Comparison of ENCODE assay signal across 39 cellular contexts in genomic region chr12:20460956-20461355, GRCh38.
"Had no signal": no experiment of that assay in that cellular context is flagged by ENCODE, and none has a peak within 500 bp of the region (broad histone marks: within the 10 kb centered on the region; RNA-seq: fewer than 3 reads in every experiment).

No MANE protein-coding gene starts in this region.

- ATAC-seq: activated CD8-positive, alpha-beta T cell treated with anti-CD3 and anti-CD28 coated beads for 36 hours; activated naive CD4-positive, alpha-beta T cell treated with anti-CD3 and anti-CD28 coated beads, Interleukin-2, amount 50 U/mL, for 72 hours; activated T-cell treated with anti-CD3 and anti-CD28 coated beads, Interleukin-2, amount 50 U/mL, for 4 hours; activated T-cell treated with anti-CD3 and anti-CD28 coated beads, Interleukin-2, amount 50 U/mL, for 72 hours; activated T-helper 17 cell treated with anti-CD3 and anti-CD28 coated beads, Interleukin-2, amount 50 U/mL, for 72 hours; body of pancreas had no signal

- H3K27ac Mint-ChIP-seq: activated B cell treated with CpG ODN at 0.5 μM for 24 hours; activated CD4-positive, alpha-beta memory T cell treated with anti-CD3 and anti-CD28 coated beads for 36 hours; activated CD4-positive, alpha-beta T cell treated with anti-CD3 and anti-CD28 coated beads, Interleukin-2, amount 10 ng/mL, durations not matched to agents 24 days and 14 days; activated CD8-positive, alpha-beta T cell treated with anti-CD3 and anti-CD28 coated beads for 36 hours; activated naive CD4-positive, alpha-beta T cell treated with anti-CD3 and anti-CD28 coated beads for 36 hours; activated naive CD4-positive, alpha-beta T cell treated with anti-CD3 and anti-CD28 coated beads, Interleukin-2, amount 50 U/mL, for 72 hours; activated naive CD8-positive, alpha-beta T cell treated with anti-CD3 and anti-CD28 coated beads for 36 hours; activated T-cell treated with anti-CD3 and anti-CD28 coated beads, Interleukin-2, amount 50 U/mL, for 72 hours; activated T-helper 1 cell treated with anti-CD3 and anti-CD28 coated beads, Interleukin-12 subunit alpha, Interleukin-12 subunit beta, Interleukin-2, Interleukin-4 antibody, amounts not matched to agents 30 ng/mL and 10 ng/mL and 1 ng/mL, durations not matched to agents 14 hours and 24 hours and 36 hours; activated T-helper 17 cell treated with anti-CD3 and anti-CD28 coated beads, Interleukin-2, amount 50 U/mL, for 72 hours; T-helper 1 cell treated with Interleukin-12 subunit alpha and Interleukin-12 subunit beta and Interleukin-4 antibody, amounts not matched to agents 30 μg/mL and 1 μg/mL, for 36 hours; T-helper 2 cell treated with Interferon-gamma antibody and Interleukin-4, amounts not matched to agents 5 μg/mL and 100 μg/mL, for 36 hours had no signal

- H3K36me3 Mint-ChIP-seq: activated CD4-positive, alpha-beta memory T cell treated with anti-CD3 and anti-CD28 coated beads for 36 hours; activated naive CD4-positive, alpha-beta T cell treated with anti-CD3 and anti-CD28 coated beads, Interleukin-2, amount 50 U/mL, for 72 hours; activated naive CD8-positive, alpha-beta T cell treated with anti-CD3 and anti-CD28 coated beads for 36 hours had no signal

- H3K27me3 ChIP-seq: adrenal gland, brain microvascular endothelial cell, breast epithelium had no signal

- H3K4me3 ChIP-seq: adrenal gland, body of pancreas, breast epithelium had no signal

- H3K4me3 Mint-ChIP-seq: activated B cell treated with CpG ODN at 0.5 μM for 24 hours; activated CD4-positive, alpha-beta memory T cell treated with anti-CD3 and anti-CD28 coated beads for 36 hours; activated CD4-positive, alpha-beta T cell treated with anti-CD3 and anti-CD28 coated beads, Interleukin-2, amount 10 ng/mL, durations not matched to agents 24 days and 14 days; activated CD8-positive, alpha-beta T cell treated with anti-CD3 and anti-CD28 coated beads for 36 hours; activated naive CD4-positive, alpha-beta T cell treated with anti-CD3 and anti-CD28 coated beads for 36 hours; activated naive CD8-positive, alpha-beta T cell treated with anti-CD3 and anti-CD28 coated beads for 36 hours; activated T-cell treated with anti-CD3 and anti-CD28 coated beads, Interleukin-2, amount 50 U/mL, for 4 hours; activated T-cell treated with anti-CD3 and anti-CD28 coated beads, Interleukin-2, amount 50 U/mL, for 72 hours; activated T-helper 1 cell treated with anti-CD3 and anti-CD28 coated beads, Interleukin-12 subunit alpha, Interleukin-12 subunit beta, Interleukin-2, Interleukin-4 antibody, amounts not matched to agents 30 ng/mL and 10 ng/mL and 1 ng/mL, durations not matched to agents 14 hours and 24 hours and 36 hours; activated T-helper 17 cell treated with anti-CD3 and anti-CD28 coated beads, Interleukin-2, amount 50 U/mL, for 72 hours; central memory CD8-positive, alpha-beta T cell; T-helper 1 cell treated with Interleukin-12 subunit alpha and Interleukin-12 subunit beta and Interleukin-4 antibody, amounts not matched to agents 30 μg/mL and 1 μg/mL, for 36 hours; T-helper 2 cell treated with Interferon-gamma antibody and Interleukin-4, amounts not matched to agents 5 μg/mL and 100 μg/mL, for 36 hours had no signal

- H3K9me3 Mint-ChIP-seq: activated B cell treated with CpG ODN at 0.5 μM for 24 hours; activated CD4-positive, alpha-beta memory T cell treated with anti-CD3 and anti-CD28 coated beads for 36 hours; activated CD4-positive, alpha-beta T cell treated with anti-CD3 and anti-CD28 coated beads, Interleukin-2, amount 10 ng/mL, durations not matched to agents 24 days and 14 days; activated CD8-positive, alpha-beta T cell treated with anti-CD3 and anti-CD28 coated beads for 36 hours; activated naive CD4-positive, alpha-beta T cell treated with anti-CD3 and anti-CD28 coated beads for 36 hours; activated naive CD4-positive, alpha-beta T cell treated with anti-CD3 and anti-CD28 coated beads, Interleukin-2, amount 50 U/mL, for 72 hours; activated naive CD8-positive, alpha-beta T cell treated with anti-CD3 and anti-CD28 coated beads for 36 hours; activated T-cell treated with anti-CD3 and anti-CD28 coated beads, Interleukin-2, amount 50 U/mL, for 4 hours; activated T-cell treated with anti-CD3 and anti-CD28 coated beads, Interleukin-2, amount 50 U/mL, for 72 hours; activated T-helper 1 cell treated with anti-CD3 and anti-CD28 coated beads, Interleukin-12 subunit alpha, Interleukin-12 subunit beta, Interleukin-2, Interleukin-4 antibody, amounts not matched to agents 30 ng/mL and 10 ng/mL and 1 ng/mL, durations not matched to agents 14 hours and 24 hours and 36 hours; activated T-helper 17 cell treated with anti-CD3 and anti-CD28 coated beads, Interleukin-2, amount 50 U/mL, for 72 hours; central memory CD8-positive, alpha-beta T cell; T-helper 1 cell treated with Interleukin-12 subunit alpha and Interleukin-12 subunit beta and Interleukin-4 antibody, amounts not matched to agents 30 μg/mL and 1 μg/mL, for 36 hours; T-helper 2 cell treated with Interferon-gamma antibody and Interleukin-4, amounts not matched to agents 5 μg/mL and 100 μg/mL, for 36 hours had no signal

- H3K4me1 ChIP-seq: adrenal gland, breast epithelium had no signal

- H3K27me3 Mint-ChIP-seq: activated B cell treated with CpG ODN at 0.5 μM for 24 hours; activated CD4-positive, alpha-beta T cell treated with anti-CD3 and anti-CD28 coated beads, Interleukin-2, amount 10 ng/mL, durations not matched to agents 24 days and 14 days; activated CD8-positive, alpha-beta T cell treated with anti-CD3 and anti-CD28 coated beads for 36 hours; activated naive CD8-positive, alpha-beta T cell treated with anti-CD3 and anti-CD28 coated beads for 36 hours; activated T-helper 17 cell treated with anti-CD3 and anti-CD28 coated beads, Interleukin-2, amount 50 U/mL, for 72 hours; central memory CD8-positive, alpha-beta T cell had no signal

- H3K9me3 ChIP-seq: adrenal gland, body of pancreas, breast epithelium had no signal

- H3K36me3 ChIP-seq: adrenal gland, brain microvascular endothelial cell, breast epithelium had no signal

- H3K27ac ChIP-seq: adrenal gland, body of pancreas, brain microvascular endothelial cell, breast epithelium, VCaP had no signal

- DNase-seq: activated B cell treated with CpG ODN at 0.5 μM for 24 hours; activated CD4-positive, alpha-beta memory T cell treated with anti-CD3 and anti-CD28 coated beads for 36 hours; activated CD4-positive, alpha-beta T cell treated with anti-CD3 and anti-CD28 coated beads for 4 hours; activated CD4-positive, alpha-beta T cell treated with anti-CD3 and anti-CD28 coated beads, Interleukin-2, amount 10 ng/mL, durations not matched to agents 24 days and 14 days; activated CD4-positive, alpha-beta T cell treated with anti-CD3 and anti-CD28 coated beads, Interleukin-2, amount 50 U/mL, for 1 hour; activated CD4-positive, alpha-beta T cell treated with anti-CD3 and anti-CD28 coated beads, Interleukin-2, amount 50 U/mL, for 4 hours; activated CD4-positive, CD25-positive, alpha-beta regulatory T cell treated with anti-CD3 and anti-CD28 coated beads, Interleukin-2, amount 50 U/mL, for 72 hours; activated CD8-positive, alpha-beta memory T cell treated with anti-CD3 and anti-CD28 coated beads, Interleukin-2, amount 50 U/mL, for 4 hours; activated CD8-positive, alpha-beta T cell treated with anti-CD3 and anti-CD28 coated beads for 36 hours; activated effector memory CD4-positive, alpha-beta T cell treated with anti-CD3 and anti-CD28 coated beads, Interleukin-2, amount 50 U/mL, for 16 hours; activated gamma-delta T cell treated with Interleukin-2 at 50 U/mL for 16 hours; activated naive CD4-positive, alpha-beta T cell; activated naive CD4-positive, alpha-beta T cell treated with anti-CD3 and anti-CD28 coated beads for 36 hours; activated naive CD4-positive, alpha-beta T cell treated with anti-CD3 and anti-CD28 coated beads, Interleukin-2, amount 50 U/mL, for 16 hours; activated naive CD8-positive, alpha-beta T cell treated with anti-CD3 and anti-CD28 coated beads for 36 hours; activated T-cell treated with anti-CD3 and anti-CD28 coated beads for 4 hours; activated T-cell treated with anti-CD3 and anti-CD28 coated beads, Interleukin-2, amount 50 U/mL, for 1 hour; activated T-cell treated with anti-CD3 and anti-CD28 coated beads, Interleukin-2, amount 50 U/mL, for 4 hours; activated T-cell treated with anti-CD3 and anti-CD28 coated beads, Interleukin-2, amount 50 U/mL, for 72 hours; adrenal gland; amniotic stem cell; aorta; body of pancreas; brain microvascular endothelial cell; caudate nucleus; cerebellar nuclear complex; T-helper 1 cell; T-helper 2 cell; T-helper 9 cell had no signal

- H3K4me1 Mint-ChIP-seq: activated B cell treated with CpG ODN at 0.5 μM for 24 hours; activated CD4-positive, alpha-beta T cell treated with anti-CD3 and anti-CD28 coated beads, Interleukin-2, amount 10 ng/mL, durations not matched to agents 24 days and 14 days; activated naive CD8-positive, alpha-beta T cell treated with anti-CD3 and anti-CD28 coated beads for 36 hours; activated T-helper 17 cell treated with anti-CD3 and anti-CD28 coated beads, Interleukin-2, amount 50 U/mL, for 72 hours; central memory CD8-positive, alpha-beta T cell had no signal

- FAIRE-seq: astrocyte, TTC549 had no signal
